Comparison of ENCODE assay signal across 12 cellular contexts in the genomic region with DNA sequence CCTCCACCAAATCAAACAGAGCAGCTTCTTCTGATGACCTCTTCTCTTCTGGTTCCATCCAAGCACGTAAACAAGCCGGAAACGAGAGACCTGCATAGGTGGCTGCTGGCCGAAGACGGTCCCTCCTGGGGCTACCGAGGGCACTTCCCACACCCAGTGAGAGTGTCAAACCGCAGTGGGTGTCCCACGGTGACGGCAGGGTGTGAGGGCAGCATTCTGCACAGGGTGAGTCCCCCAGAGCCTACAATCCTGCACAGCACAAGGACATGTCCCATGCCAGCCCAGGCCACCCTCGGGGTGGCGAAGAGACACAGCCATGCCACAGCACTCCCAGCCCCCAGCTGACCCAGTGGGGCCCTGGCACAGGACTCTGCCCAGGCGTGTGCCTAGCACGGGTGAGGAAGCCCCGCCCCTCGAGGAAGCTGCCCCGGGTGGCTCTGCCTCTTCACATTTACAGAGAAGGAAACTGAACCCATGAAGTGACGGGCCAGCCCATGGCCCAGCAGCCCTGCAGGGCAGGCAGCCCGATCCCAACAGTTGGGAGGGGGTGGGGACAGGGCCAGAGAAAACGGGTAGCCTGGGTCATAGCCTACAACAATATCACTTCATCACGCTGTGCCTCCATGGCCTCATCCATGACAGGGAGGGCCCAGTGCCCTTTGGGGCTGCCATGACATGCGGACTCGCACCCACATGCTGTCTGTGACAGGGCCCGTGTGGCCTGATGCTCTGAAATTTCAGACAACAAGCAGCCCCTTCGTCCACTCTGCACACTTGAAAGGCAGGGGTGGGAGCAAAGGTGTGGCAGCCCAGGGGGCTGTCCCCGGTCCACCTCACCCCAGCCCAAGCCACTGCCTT. TPM values are rescaled to one million over a fixed set of nuclear protein-coding genes. Genes with fewer than 3 reads are reported as not detected.
A peak's percentile ranks its signal among the peaks of the same experiment; 100 is the strongest.
DNase-seq lines count a peak whose midpoint lies in the region; ATAC-seq and TF ChIP-seq lines count a peak whose summit lies in the region.
"Had no signal": no experiment of that assay in that cellular context is flagged by ENCODE, and none has a peak within 500 bp of the region (broad histone marks: within the 10 kb centered on the region; RNA-seq: fewer than 3 reads in every experiment).

No MANE protein-coding gene starts in this region.

- no peak for DNase-seq in T-helper 2 cell treated with Interferon-gamma antibody and Interleukin-4, amounts not matched to agents 5 μg/mL and 100 μg/mL, for 36 hours (ENCODE audit: low spot score)
- no peak for DNase-seq in natural killer cell treated with Interleukin-12 subunit alpha and Interleukin-12 subunit beta and Interleukin-15 and Interleukin-18, amount 100 ng/mL, for 72 hours (ENCODE audit: low spot score)
- DNase-seq in MV-4-11 (lab: John Stamatoyannopoulos, UW) (no peak), NCI-H146 treated with DMSO at 0.1 percent for 48 hours (lab: John Stamatoyannopoulos, UW; ENCODE audit: unreplicated experiment) (no peak)
- DNase-seq: Karpas-422, NCI-H146, OCI-M1 had no signal

- peak overlapping the region; percentile 74 for H3K4me3 Mint-ChIP-seq in T-helper 2 cell treated with Interferon-gamma antibody and Interleukin-4, amounts not matched to agents 5 μg/mL and 100 μg/mL, for 36 hours
- no peak overlapping the region for H3K4me3 Mint-ChIP-seq in dendritic cell treated with granulocyte-macrophage colony-stimulating factor and Interleukin-4, amounts not matched to agents 40 ng/mL and 50 ng/mL, for 4 days
- H3K4me3 Mint-ChIP-seq in natural killer cell treated with Interleukin-12 subunit alpha and Interleukin-12 subunit beta and Interleukin-15 and Interleukin-18, amount 100 ng/mL, for 72 hours: peak overlapping the region; percentile 52
- H3K4me3 Mint-ChIP-seq: CD14-positive monocyte had no signal

- no peaks in the 10 kb centered on the region for H3K9me3 Mint-ChIP-seq in T-helper 2 cell treated with Interferon-gamma antibody and Interleukin-4, amounts not matched to agents 5 μg/mL and 100 μg/mL, for 36 hours
- H3K9me3 Mint-ChIP-seq in dendritic cell treated with granulocyte-macrophage colony-stimulating factor and Interleukin-4, amounts not matched to agents 40 ng/mL and 50 ng/mL, for 4 days: no peaks in the 10 kb centered on the region
- no peaks in the 10 kb centered on the region for H3K9me3 Mint-ChIP-seq in natural killer cell treated with Interleukin-12 subunit alpha and Interleukin-12 subunit beta and Interleukin-15 and Interleukin-18, amount 100 ng/mL, for 72 hours
- H3K9me3 Mint-ChIP-seq: CD14-positive monocyte had no signal

- H3K4me1 Mint-ChIP-seq in T-helper 2 cell treated with Interferon-gamma antibody and Interleukin-4, amounts not matched to agents 5 μg/mL and 100 μg/mL, for 36 hours (ENCODE audit: low read depth): peaks cover 77% of the 10 kb centered on the region
- H3K4me1 Mint-ChIP-seq in dendritic cell treated with granulocyte-macrophage colony-stimulating factor and Interleukin-4, amounts not matched to agents 40 ng/mL and 50 ng/mL, for 4 days (ENCODE audit: low read depth): peaks cover 54% of the 10 kb centered on the region
- H3K4me1 Mint-ChIP-seq in natural killer cell treated with Interleukin-12 subunit alpha and Interleukin-12 subunit beta and Interleukin-15 and Interleukin-18, amount 100 ng/mL, for 72 hours (ENCODE audit: low read depth in 2 of 2): peaks cover 50 to 58% of the 10 kb centered on the region in 2 donors

- no peaks in the 10 kb centered on the region for H3K27me3 Mint-ChIP-seq in T-helper 2 cell treated with Interferon-gamma antibody and Interleukin-4, amounts not matched to agents 5 μg/mL and 100 μg/mL, for 36 hours (ENCODE audit: low read depth)
- H3K27me3 Mint-ChIP-seq in dendritic cell treated with granulocyte-macrophage colony-stimulating factor and Interleukin-4, amounts not matched to agents 40 ng/mL and 50 ng/mL, for 4 days: no peaks in the 10 kb centered on the region
- no peaks in the 10 kb centered on the region for H3K27me3 Mint-ChIP-seq in natural killer cell treated with Interleukin-12 subunit alpha and Interleukin-12 subunit beta and Interleukin-15 and Interleukin-18, amount 100 ng/mL, for 72 hours

- H3K36me3 Mint-ChIP-seq in T-helper 2 cell treated with Interferon-gamma antibody and Interleukin-4, amounts not matched to agents 5 μg/mL and 100 μg/mL, for 36 hours (ENCODE audit: low read depth): peaks cover 56% of the 10 kb centered on the region
- peaks cover 42% of the 10 kb centered on the region for H3K36me3 Mint-ChIP-seq in dendritic cell treated with granulocyte-macrophage colony-stimulating factor and Interleukin-4, amounts not matched to agents 40 ng/mL and 50 ng/mL, for 4 days (ENCODE audit: low read depth)
- no peaks in the 10 kb centered on the region for H3K36me3 Mint-ChIP-seq in natural killer cell treated with Interleukin-12 subunit alpha and Interleukin-12 subunit beta and Interleukin-15 and Interleukin-18, amount 100 ng/mL, for 72 hours

- peak overlapping the region; percentile 85 for H3K27ac Mint-ChIP-seq in T-helper 2 cell treated with Interferon-gamma antibody and Interleukin-4, amounts not matched to agents 5 μg/mL and 100 μg/mL, for 36 hours
- peak overlapping the region; percentile 67 for H3K27ac Mint-ChIP-seq in dendritic cell treated with granulocyte-macrophage colony-stimulating factor and Interleukin-4, amounts not matched to agents 40 ng/mL and 50 ng/mL, for 4 days
- H3K27ac Mint-ChIP-seq in natural killer cell treated with Interleukin-12 subunit alpha and Interleukin-12 subunit beta and Interleukin-15 and Interleukin-18, amount 100 ng/mL, for 72 hours: peak overlapping the region; percentile 64 to 85

- ATAC-seq in GM18505 (IDR thresholded peaks at IDR 0.05; ENCODE audit: unreplicated experiment) (no peak), SK-N-SH treated with all-trans-retinoic acid at 6 μM for 48 hours (no peak)
- peak; percentile 58 to 76 for ATAC-seq in natural killer cell treated with Interleukin-12 subunit alpha and Interleukin-12 subunit beta and Interleukin-15 and Interleukin-18, amount 100 ng/mL, for 72 hours
- ATAC-seq: GM12878 had no signal

- intact Hi-C loops in dendritic cell treated with granulocyte-macrophage colony-stimulating factor and Interleukin-4, amounts not matched to agents 40 ng/mL and 50 ng/mL, for 4 days (cut with micrococcal nuclease): no loop called here

- peak; percentile 16 for TF ChIP-seq POLR2A in GM18505 (IDR thresholded peaks at IDR 0.05; ENCODE audit: borderline replicate concordance, extremely low read depth, insufficient read depth, insufficient read length)

TF ChIP-seq in SK-N-SH treated with all-trans-retinoic acid at 6 μM for 48 hours, 23 proteins besides CTCF, POLR2A, EP300 and RAD21:
- no peak for TF ChIP-seq ZC3H10 (CRISPR knock-in tag; IDR thresholded peaks at IDR 0.05)
- TF ChIP-seq GLIS3 (CRISPR knock-in tag; IDR thresholded peaks at IDR 0.05): no peak
- TF ChIP-seq ZNF8 (CRISPR knock-in tag; IDR thresholded peaks at IDR 0.05): no peak
- TF ChIP-seq ZNF70 (CRISPR knock-in tag; IDR thresholded peaks at IDR 0.05): no peak
- TF ChIP-seq OSR1 (CRISPR knock-in tag; IDR thresholded peaks at IDR 0.05): no peak
- TF ChIP-seq PPARA (CRISPR knock-in tag; IDR thresholded peaks at IDR 0.05; ENCODE audit: borderline replicate concordance): no peak
- TF ChIP-seq ZFP3 (CRISPR knock-in tag; IDR thresholded peaks at IDR 0.05): no peak
- no peak for TF ChIP-seq TOX (CRISPR knock-in tag; IDR thresholded peaks at IDR 0.05; ENCODE audit: borderline replicate concordance)
- no peak for TF ChIP-seq RARB (CRISPR knock-in tag; IDR thresholded peaks at IDR 0.05)
- no peak for TF ChIP-seq TCF4 (CRISPR knock-in tag; IDR thresholded peaks at IDR 0.05; ENCODE audit: borderline replicate concordance)
- TF ChIP-seq ARNTL (CRISPR knock-in tag; IDR thresholded peaks at IDR 0.05; ENCODE audit: borderline replicate concordance, low read depth): no peak
TF ChIP-seq in SK-N-SH treated with all-trans-retinoic acid at 6 μM for 48 hours: peak in this region for 0.

RNA-seq across cellular contexts. Expression of a gene that starts 43.2 kb away (rescaled TPM):
- total RNA-seq in natural killer cell treated with Interleukin-12 subunit alpha and Interleukin-12 subunit beta and Interleukin-15 and Interleukin-18, amount 100 ng/mL, for 72 hours: 100 to 1,000 TPM; 169 to 237 TPM

Comparison
In these comparisons a context has a peak if more than half of its experiments do, and no peak if none do; other contexts are left out.
1. ATAC-seq: peak in natural killer cell treated with Interleukin-12 subunit alpha and Interleukin-12 subunit beta and Interleukin-15 and Interleukin-18, amount 100 ng/mL, for 72 hours (2 of 2); none in GM18505 (single experiment) and SK-N-SH treated with all-trans-retinoic acid at 6 μM for 48 hours (single experiment).
2. Peak in every context shown above with its lines, with median percentiles within 50 percentile points of each other: H3K27ac Mint-ChIP-seq.